1 cellular context compared by ENCODE assay signal in the genomic region with DNA sequence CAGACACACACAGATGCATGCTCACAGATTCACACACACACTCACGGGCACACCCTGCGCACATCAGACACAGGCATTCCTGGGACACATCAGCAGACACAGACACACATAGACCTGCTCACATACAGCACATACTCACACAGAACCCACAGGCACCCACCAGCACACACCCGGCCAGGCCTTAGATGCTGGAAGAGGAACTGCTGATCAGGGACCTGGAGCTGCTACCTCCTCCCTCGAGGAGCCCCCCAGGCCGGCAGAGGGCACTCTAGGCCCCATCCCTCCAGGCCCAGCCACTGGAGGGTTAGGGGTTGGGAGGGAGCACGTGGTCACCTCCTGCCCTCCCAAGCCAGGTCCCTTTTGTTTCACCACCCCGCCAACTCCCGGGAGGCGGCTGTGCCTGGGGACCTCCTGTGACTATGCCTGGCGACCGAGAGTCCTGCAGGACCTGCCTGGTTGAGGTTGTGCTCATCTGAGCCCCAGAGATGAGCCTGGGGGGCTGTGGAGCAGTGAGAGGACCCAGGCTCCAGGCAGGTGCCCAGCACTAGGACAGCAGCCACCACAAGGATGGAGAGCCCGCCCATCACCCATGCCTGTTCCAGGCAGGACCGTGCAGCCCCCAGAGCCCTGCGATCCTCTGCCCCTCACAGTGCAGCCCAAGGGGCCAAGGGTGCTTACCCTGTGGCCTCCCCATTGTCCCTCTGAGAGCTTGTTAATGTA.
TF ChIP-seq lines count a peak whose summit lies in the region.

No MANE protein-coding gene starts in this region.

TF ChIP-seq in K562, 482 proteins besides CTCF, POLR2A, EP300 and RAD21 (continued from another document):
- TF ChIP-seq YY1 (IDR thresholded peaks at IDR 0.05; ENCODE audit: borderline replicate concordance in 1 of 3, control insufficient read depth in 1 of 3, extremely low read depth in 1 of 3, insufficient read depth in 3 of 3, insufficient read length in 1 of 3, insufficient replicate concordance in 2 of 3, low read depth in 1 of 3, low read length in 2 of 3) (peak in 1 of 3 experiments; percentile 22), RFX5 (IDR thresholded peaks at IDR 0.05; ENCODE audit: low read depth, low read length) (no peak), CCAR2 (IDR thresholded peaks at IDR 0.05; ENCODE audit: low read depth, low read length) (no peak), CBFA2T3 (IDR thresholded peaks at IDR 0.05) (no peak), RBFOX2 (IDR thresholded peaks at IDR 0.05; ENCODE audit: low read depth, low read length) (peak; percentile 64), SRSF7 (optimal IDR thresholded peaks at IDR 0.05; ENCODE audit: low read depth, low read length) (no peak), ARID4B (CRISPR knock-in tag; IDR thresholded peaks at IDR 0.05) (no peak)
